In genomic region chr16:16966439-16966838, GRCh38 we compare ENCODE assay signal across 38 cellular contexts.
"Had no signal": no experiment of that assay in that cellular context is flagged by ENCODE, and none has a peak within 500 bp of the region (broad histone marks: within the 10 kb centered on the region; RNA-seq: fewer than 3 reads in every experiment).

No MANE protein-coding gene starts in this region.

- DNase-seq: activated B cell treated with CpG ODN at 0.5 μM for 24 hours; activated CD4-positive, alpha-beta memory T cell treated with anti-CD3 and anti-CD28 coated beads for 36 hours; activated CD4-positive, alpha-beta T cell treated with anti-CD3 and anti-CD28 coated beads for 4 hours; activated CD4-positive, alpha-beta T cell treated with anti-CD3 and anti-CD28 coated beads, Interleukin-2, amount 10 ng/mL, durations not matched to agents 24 days and 14 days; activated CD4-positive, alpha-beta T cell treated with anti-CD3 and anti-CD28 coated beads, Interleukin-2, amount 50 U/mL, for 1 hour; activated CD4-positive, alpha-beta T cell treated with anti-CD3 and anti-CD28 coated beads, Interleukin-2, amount 50 U/mL, for 4 hours; activated CD4-positive, CD25-positive, alpha-beta regulatory T cell treated with anti-CD3 and anti-CD28 coated beads, Interleukin-2, amount 50 U/mL, for 72 hours; activated CD8-positive, alpha-beta memory T cell treated with anti-CD3 and anti-CD28 coated beads, Interleukin-2, amount 50 U/mL, for 4 hours; activated CD8-positive, alpha-beta T cell treated with anti-CD3 and anti-CD28 coated beads for 36 hours; activated effector memory CD4-positive, alpha-beta T cell treated with Interleukin-2 at 50 U/mL for 16 hours; activated gamma-delta T cell; activated naive CD4-positive, alpha-beta T cell treated with anti-CD3 and anti-CD28 coated beads, Interleukin-2, amount 10 ng/mL, durations not matched to agents 7 days and 5 days; activated naive CD4-positive, alpha-beta T cell treated with Interleukin-2 at 50 U/mL for 16 hours; activated naive CD8-positive, alpha-beta T cell treated with anti-CD3 and anti-CD28 coated beads, Interleukin-2, amount 10 ng/mL, durations not matched to agents 7 days and 5 days; activated naive CD8-positive, alpha-beta T cell treated with anti-CD3 and anti-CD28 coated beads, Interleukin-2, amount 50 U/mL, for 24 hours; activated T-cell treated with anti-CD3 and anti-CD28 coated beads for 4 hours; activated T-cell treated with anti-CD3 and anti-CD28 coated beads, Interleukin-2, amount 50 U/mL, for 1 hour; activated T-cell treated with anti-CD3 and anti-CD28 coated beads, Interleukin-2, amount 50 U/mL, for 4 hours; activated T-cell treated with anti-CD3 and anti-CD28 coated beads, Interleukin-2, amount 50 U/mL, for 72 hours; amygdala; anterior cingulate cortex; caudate nucleus; cerebellar nuclear complex; T-helper 2 cell; T-helper 9 cell had no signal

- H3K36me3 ChIP-seq: ascending aorta, cardiac muscle cell had no signal

- H3K36me3 Mint-ChIP-seq: activated CD4-positive, alpha-beta memory T cell treated with anti-CD3 and anti-CD28 coated beads for 36 hours; activated naive CD4-positive, alpha-beta T cell treated with anti-CD3 and anti-CD28 coated beads, Interleukin-2, amount 10 ng/mL, durations not matched to agents 7 days and 5 days; activated naive CD4-positive, alpha-beta T cell treated with anti-CD3 and anti-CD28 coated beads, Interleukin-2, amount 50 U/mL, for 24 hours; activated naive CD8-positive, alpha-beta T cell; activated naive CD8-positive, alpha-beta T cell treated with anti-CD3 and anti-CD28 coated beads, Interleukin-2, amount 10 ng/mL, durations not matched to agents 7 days and 5 days; brain had no signal

- H3K4me3 Mint-ChIP-seq: activated B cell treated with CpG ODN at 0.5 μM for 24 hours; activated CD4-positive, alpha-beta memory T cell treated with anti-CD3 and anti-CD28 coated beads for 36 hours; activated CD4-positive, alpha-beta T cell treated with anti-CD3 and anti-CD28 coated beads, Interleukin-2, amount 10 ng/mL, durations not matched to agents 24 days and 14 days; activated CD8-positive, alpha-beta T cell treated with anti-CD3 and anti-CD28 coated beads for 36 hours; activated naive CD4-positive, alpha-beta T cell treated with anti-CD3 and anti-CD28 coated beads, Interleukin-2, amount 10 ng/mL, durations not matched to agents 7 days and 5 days; activated naive CD4-positive, alpha-beta T cell treated with anti-CD3 and anti-CD28 coated beads, Interleukin-2, amount 50 U/mL, for 24 hours; activated naive CD8-positive, alpha-beta T cell; activated naive CD8-positive, alpha-beta T cell treated with anti-CD3 and anti-CD28 coated beads, Interleukin-2, amount 10 ng/mL, durations not matched to agents 7 days and 5 days; activated naive CD8-positive, alpha-beta T cell treated with anti-CD3 and anti-CD28 coated beads, Interleukin-2, amount 50 U/mL, for 24 hours; activated T-cell treated with anti-CD3 and anti-CD28 coated beads, Interleukin-2, amount 50 U/mL, for 4 hours; activated T-cell treated with anti-CD3 and anti-CD28 coated beads, Interleukin-2, amount 50 U/mL, for 72 hours; activated T-helper 1 cell treated with anti-CD3 and anti-CD28 coated beads, Interleukin-12 subunit alpha, Interleukin-12 subunit beta, Interleukin-2, Interleukin-4 antibody, amounts not matched to agents 30 ng/mL and 10 ng/mL and 1 ng/mL, durations not matched to agents 14 hours and 24 hours and 36 hours; brain; central memory CD8-positive, alpha-beta T cell; T-helper 1 cell treated with Interleukin-12 subunit alpha and Interleukin-12 subunit beta and Interleukin-4 antibody, amounts not matched to agents 30 μg/mL and 1 μg/mL, for 36 hours; T-helper 2 cell treated with Interferon-gamma antibody and Interleukin-4, amounts not matched to agents 5 μg/mL and 100 μg/mL, for 36 hours had no signal

- FAIRE-seq: bronchial epithelial cell, TTC549 had no signal

- H3K27me3 ChIP-seq: ascending aorta, cardiac muscle cell had no signal

- H3K9me3 Mint-ChIP-seq: activated CD8-positive, alpha-beta T cell treated with anti-CD3 and anti-CD28 coated beads for 36 hours; activated naive CD4-positive, alpha-beta T cell treated with anti-CD3 and anti-CD28 coated beads, Interleukin-2, amount 10 ng/mL, durations not matched to agents 7 days and 5 days; activated naive CD8-positive, alpha-beta T cell treated with anti-CD3 and anti-CD28 coated beads, Interleukin-2, amount 10 ng/mL, durations not matched to agents 7 days and 5 days; activated T-helper 1 cell treated with anti-CD3 and anti-CD28 coated beads, Interleukin-12 subunit alpha, Interleukin-12 subunit beta, Interleukin-2, Interleukin-4 antibody, amounts not matched to agents 30 ng/mL and 10 ng/mL and 1 ng/mL, durations not matched to agents 14 hours and 24 hours and 36 hours; activated T-helper 2 cell treated with anti-CD3 and anti-CD28 coated beads, Interferon-gamma antibody, Interleukin-2, Interleukin-4, amounts not matched to agents 10 μg/mL and 5 μg/mL and 100 μg/mL, durations not matched to agents 14 hours and 24 hours and 36 hours; central memory CD8-positive, alpha-beta T cell; T-helper 1 cell treated with Interleukin-12 subunit alpha and Interleukin-12 subunit beta and Interleukin-4 antibody, amounts not matched to agents 30 μg/mL and 1 μg/mL, for 36 hours; T-helper 2 cell treated with Interferon-gamma antibody and Interleukin-4, amounts not matched to agents 5 μg/mL and 100 μg/mL, for 36 hours had no signal

- H3K4me1 Mint-ChIP-seq: activated B cell treated with CpG ODN at 0.5 μM for 24 hours; activated CD4-positive, alpha-beta T cell treated with anti-CD3 and anti-CD28 coated beads, Interleukin-2, amount 10 ng/mL, durations not matched to agents 24 days and 14 days; activated naive CD4-positive, alpha-beta T cell treated with anti-CD3 and anti-CD28 coated beads, Interleukin-2, amount 10 ng/mL, durations not matched to agents 7 days and 5 days; activated naive CD4-positive, alpha-beta T cell treated with anti-CD3 and anti-CD28 coated beads, Interleukin-2, amount 50 U/mL, for 24 hours; activated naive CD8-positive, alpha-beta T cell treated with anti-CD3 and anti-CD28 coated beads, Interleukin-2, amount 10 ng/mL, durations not matched to agents 7 days and 5 days; activated naive CD8-positive, alpha-beta T cell treated with anti-CD3 and anti-CD28 coated beads, Interleukin-2, amount 50 U/mL, for 24 hours had no signal

- H3K27ac ChIP-seq: ascending aorta, cardiac muscle cell, VCaP had no signal

- H3K4me3 ChIP-seq: ascending aorta, cardiac muscle cell had no signal

- H3K27me3 Mint-ChIP-seq: activated CD8-positive, alpha-beta T cell treated with anti-CD3 and anti-CD28 coated beads for 36 hours; activated naive CD4-positive, alpha-beta T cell treated with anti-CD3 and anti-CD28 coated beads, Interleukin-2, amount 10 ng/mL, durations not matched to agents 7 days and 5 days; activated naive CD4-positive, alpha-beta T cell treated with anti-CD3 and anti-CD28 coated beads, Interleukin-2, amount 50 U/mL, for 24 hours; activated naive CD8-positive, alpha-beta T cell had no signal

- H3K27ac Mint-ChIP-seq: activated B cell treated with CpG ODN at 0.5 μM for 24 hours; activated CD4-positive, alpha-beta memory T cell treated with anti-CD3 and anti-CD28 coated beads for 36 hours; activated CD4-positive, alpha-beta T cell treated with anti-CD3 and anti-CD28 coated beads, Interleukin-2, amount 10 ng/mL, durations not matched to agents 24 days and 14 days; activated CD8-positive, alpha-beta T cell treated with anti-CD3 and anti-CD28 coated beads for 36 hours; activated naive CD4-positive, alpha-beta T cell treated with anti-CD3 and anti-CD28 coated beads, Interleukin-2, amount 10 ng/mL, durations not matched to agents 7 days and 5 days; activated naive CD4-positive, alpha-beta T cell treated with anti-CD3 and anti-CD28 coated beads, Interleukin-2, amount 50 U/mL, for 24 hours; activated naive CD8-positive, alpha-beta T cell; activated naive CD8-positive, alpha-beta T cell treated with anti-CD3 and anti-CD28 coated beads, Interleukin-2, amount 10 ng/mL, durations not matched to agents 7 days and 5 days; activated naive CD8-positive, alpha-beta T cell treated with anti-CD3 and anti-CD28 coated beads, Interleukin-2, amount 50 U/mL, for 24 hours; activated T-cell treated with anti-CD3 and anti-CD28 coated beads, Interleukin-2, amount 50 U/mL, for 72 hours; activated T-helper 1 cell treated with anti-CD3 and anti-CD28 coated beads, Interleukin-12 subunit alpha, Interleukin-12 subunit beta, Interleukin-2, Interleukin-4 antibody, amounts not matched to agents 30 ng/mL and 10 ng/mL and 1 ng/mL, durations not matched to agents 14 hours and 24 hours and 36 hours; activated T-helper 2 cell treated with anti-CD3 and anti-CD28 coated beads, Interferon-gamma antibody, Interleukin-2, Interleukin-4, amounts not matched to agents 10 μg/mL and 5 μg/mL and 100 μg/mL, durations not matched to agents 14 hours and 24 hours and 36 hours; brain; T-helper 1 cell treated with Interleukin-12 subunit alpha and Interleukin-12 subunit beta and Interleukin-4 antibody, amounts not matched to agents 30 μg/mL and 1 μg/mL, for 36 hours; T-helper 2 cell treated with Interferon-gamma antibody and Interleukin-4, amounts not matched to agents 5 μg/mL and 100 μg/mL, for 36 hours had no signal

- ATAC-seq: activated CD8-positive, alpha-beta T cell treated with anti-CD3 and anti-CD28 coated beads for 36 hours; activated naive CD8-positive, alpha-beta T cell treated with anti-CD3 and anti-CD28 coated beads, Interleukin-2, amount 50 U/mL, for 24 hours; activated T-cell treated with anti-CD3 and anti-CD28 coated beads, Interleukin-2, amount 50 U/mL, for 4 hours; activated T-cell treated with anti-CD3 and anti-CD28 coated beads, Interleukin-2, amount 50 U/mL, for 72 hours had no signal

- H3K9me3 ChIP-seq: ascending aorta had no signal

- H3K4me1 ChIP-seq: ascending aorta had no signal
